Comparison of ENCODE assay signal across 16 cellular contexts in genomic region chr7:22572937-22573336, GRCh38.
DNase-seq lines count a peak whose midpoint lies in the region; ATAC-seq, FAIRE-seq and TF ChIP-seq lines count a peak whose summit lies in the region.
"Had no signal": no experiment of that assay in that cellular context is flagged by ENCODE, and none has a peak within 500 bp of the region (broad histone marks: within the 10 kb centered on the region; RNA-seq: fewer than 3 reads in every experiment).

No MANE protein-coding gene starts in this region.

- H3K36me3 ChIP-seq in SJSA1 (no peaks in the 10 kb centered on the region), gastrocnemius medialis (no peaks in the 10 kb centered on the region)
- H3K36me3 ChIP-seq: suprapubic skin had no signal

- intact Hi-C loops in gastrocnemius medialis (cut with DNase I; ENCODE audit: low total_unique reads), result no loop called here

- TF ChIP-seq POLR2A in gastrocnemius medialis (IDR thresholded peaks at IDR 0.05), result no peak

- TF ChIP-seq CTCF in fibroblast of the aortic adventitia (IDR thresholded peaks at IDR 0.05; ENCODE audit: insufficient read depth, low read length) (no peak), gastrocnemius medialis (IDR thresholded peaks at IDR 0.05 in 4 of 5, conservative IDR thresholded peaks at IDR 0.05 in 1 of 5) (no peak)

- H3K9me3 ChIP-seq in SJSA1 (replicated peaks) (no peaks in the 10 kb centered on the region), gastrocnemius medialis (no peaks in the 10 kb centered on the region)
- H3K9me3 ChIP-seq: suprapubic skin had no signal

- in situ Hi-C loops in gastrocnemius medialis (cut with MboI; ENCODE audit: low sequenced_read_pairs in 4 of 4), result no loop called here

- peaks cover 50% of the 10 kb centered on the region for H3K4me1 ChIP-seq in SJSA1 (replicated peaks)
- H3K4me1 ChIP-seq in gastrocnemius medialis, result peaks cover 9 to 12% of the 10 kb centered on the region in 2 donors

- H3K4me3 ChIP-seq in SJSA1 (no peak overlapping the region), fibroblast of the aortic adventitia (ENCODE audit: low read depth, low read length) (no peak overlapping the region), gastrocnemius medialis (no peak overlapping the region)
- H3K4me3 ChIP-seq: suprapubic skin had no signal

- DNase-seq in A172 (ENCODE audit: low spot score) (peak; percentile 91), GM04503 (ENCODE audit: low read depth) (peak; percentile 96), SJSA1 (ENCODE audit: low read depth in 1 of 2, low spot score in 2 of 2) (peak; percentile 75 to 79), fibroblast of the aortic adventitia (ENCODE audit: low read depth) (peak; percentile 60), urothelium cell line (ENCODE audit: low spot score) (no peak), gastrocnemius medialis (no peak)
- DNase-seq: activated CD4-positive, alpha-beta T cell treated with anti-CD3 and anti-CD28 coated beads, Interleukin-2, amount 50 U/mL, for 48 hours; effector CD4-positive, alpha-beta T cell; left colon; NCI-H187; NCI-H69 had no signal

- no peak for ATAC-seq in HG03354 (IDR thresholded peaks at IDR 0.05; ENCODE audit: poor library complexity, severe bottlenecking, unreplicated experiment)
- ATAC-seq in gastrocnemius medialis, result no peak
- ATAC-seq in GM18909 (IDR thresholded peaks at IDR 0.05; ENCODE audit: poor library complexity, unreplicated experiment), result no peak
- ATAC-seq: activated T-helper 17 cell treated with anti-CD3 and anti-CD28 coated beads, Interleukin-2, amount 50 U/mL, for 72 hours; left colon; Right ventricle myocardium inferior had no signal

- no peak for FAIRE-seq in urothelium cell line (lab: Jason Lieb, UNC)

- H3K27ac ChIP-seq in SJSA1 (peak overlapping the region; percentile 92), gastrocnemius medialis (no peak overlapping the region)
- H3K27ac ChIP-seq: suprapubic skin had no signal

- H3K27me3 ChIP-seq in SJSA1 (replicated peaks) (no peaks in the 10 kb centered on the region), gastrocnemius medialis (no peaks in the 10 kb centered on the region)
- H3K27me3 ChIP-seq: suprapubic skin had no signal

Comparison
In these comparisons a context has a peak if more than half of its experiments do, and no peak if none do; other contexts are left out.
1. DNase-seq: peak in A172 (single experiment), GM04503 (single experiment), SJSA1 (2 of 2) and fibroblast of the aortic adventitia (single experiment); none in urothelium cell line (single experiment) and gastrocnemius medialis (0 of 2).